Comparison of ENCODE assay signal across 11 cellular contexts in the genomic region with DNA sequence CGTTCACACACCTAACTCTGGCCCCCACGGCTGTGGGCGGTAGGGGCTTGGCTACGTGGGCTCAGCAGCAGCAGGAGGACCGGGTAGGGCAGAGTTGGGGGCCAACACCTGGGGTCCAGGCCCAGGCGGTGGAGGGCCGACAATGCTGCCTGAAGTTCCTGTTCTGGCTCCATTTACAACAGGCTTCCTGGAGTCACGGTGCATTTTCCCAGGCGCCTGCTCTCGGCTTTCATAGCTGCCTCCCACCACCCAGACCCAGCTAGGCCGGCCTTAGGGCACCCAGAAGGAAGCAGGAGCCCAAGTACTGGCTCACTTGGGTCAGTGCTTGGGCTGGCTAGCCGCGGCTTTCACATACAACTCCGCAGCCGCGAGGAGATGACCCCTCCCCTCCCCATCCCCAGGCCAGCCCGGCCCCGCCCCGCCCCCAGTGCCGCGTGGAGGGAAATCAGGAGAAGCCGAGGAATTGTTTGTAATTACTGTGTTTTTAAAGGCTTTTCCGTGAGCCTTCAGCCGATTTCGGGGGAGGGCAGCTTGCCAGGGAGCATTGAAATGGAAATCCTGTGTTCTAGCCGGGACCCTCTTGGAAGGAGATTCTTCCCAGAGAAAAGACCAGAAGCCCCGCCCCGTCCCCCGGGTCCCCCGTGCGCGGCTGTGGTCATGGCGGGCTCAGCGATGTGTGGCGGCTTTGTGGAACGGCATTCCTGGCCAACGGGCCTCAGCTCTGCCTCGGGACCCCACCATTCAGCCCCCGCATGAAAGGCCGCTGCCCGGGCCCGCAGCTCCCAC. TPM values are rescaled to one million over a fixed set of nuclear protein-coding genes. Genes with fewer than 3 reads are reported as not detected.
DNase-seq lines count a peak whose midpoint lies in the region; ATAC-seq and TF ChIP-seq lines count a peak whose summit lies in the region.
"Had no signal": no experiment of that assay in that cellular context is flagged by ENCODE, and none has a peak within 500 bp of the region (broad histone marks: within the 10 kb centered on the region; RNA-seq: fewer than 3 reads in every experiment).

No MANE protein-coding gene starts in this region.

- H3K4me3 Mint-ChIP-seq in endodermal cell = peak overlapping the region; percentile 43
- no peak overlapping the region for H3K4me3 Mint-ChIP-seq in activated T-cell treated with anti-CD3 and anti-CD28 coated beads, Interleukin-2, amount 50 U/mL, for 4 hours
- H3K4me3 Mint-ChIP-seq: activated naive CD4-positive, alpha-beta T cell treated with anti-CD3 and anti-CD28 coated beads, Interleukin-2, amount 50 U/mL, for 24 hours had no signal

- H3K36me3 ChIP-seq in HUES6 (ENCODE audit: control insufficient read depth, insufficient read depth, low read length) (no peaks in the 10 kb centered on the region), endodermal cell (ENCODE audit: control insufficient read depth, insufficient read depth, low read length) (no peaks in the 10 kb centered on the region), mesenchymal stem cell (ENCODE audit: control insufficient read depth in 1 of 2, insufficient read depth in 2 of 2, low read depth in 1 of 2, low read length in 2 of 2) (no peaks in the 10 kb centered on the region), spleen (no peaks in the 10 kb centered on the region), OCI-LY7 (ENCODE audit: insufficient read depth, low read length) (no peaks in the 10 kb centered on the region)

- H3K4ac ChIP-seq in mesenchymal stem cell (ENCODE audit: low read depth in 1 of 2, low read length in 2 of 2) = peak overlapping the region; percentile 75 to 96

- intact Hi-C loops in spleen (cut with DNase I; ENCODE audit: low total_unique reads) (no loop called here), OCI-LY7 (cut with micrococcal nuclease; ENCODE audit: unreplicated experiment) (loop anchor here (10.0 kb wide), 1 partner anchor 78 kb away; no protein-coding TSS in a partner anchor)

- no peak overlapping the region for H2AK5ac ChIP-seq in mesenchymal stem cell (ENCODE audit: low read length, severe bottlenecking)

- ATAC-seq in activated T-cell treated with anti-CD3 and anti-CD28 coated beads, Interleukin-2, amount 50 U/mL, for 4 hours = no peak
- no peak for ATAC-seq in HG02981 (IDR thresholded peaks at IDR 0.05; ENCODE audit: unreplicated experiment)

- BruUV-seq in OCI-LY7 (replicated peaks; lab: Mats Ljungman, UMichigan) = no TSS peak

- TF ChIP-seq POLR2A in spleen (IDR thresholded peaks at IDR 0.05) = no peak

- 0 out of 2 replicates have a peak, but pooled peaks cover 4% of the 10 kb centered on the region for H3K27me3 ChIP-seq in HUES6 (ENCODE audit: control insufficient read depth, insufficient read depth, low read length)
- H3K27me3 ChIP-seq in endodermal cell (ENCODE audit: control insufficient read depth, insufficient read depth, low read length, poor library complexity, severe bottlenecking) = no peaks in the 10 kb centered on the region
- H3K27me3 ChIP-seq in mesenchymal stem cell (ENCODE audit: control insufficient read depth in 1 of 2, insufficient read depth in 1 of 2, low read length in 2 of 2) = peaks cover 0 to 54% of the 10 kb centered on the region in 2 experiments
- peaks cover 0 to 55% (median 12%) of the 10 kb centered on the region in 7 donors for H3K27me3 ChIP-seq in spleen (replicated peaks in 1 of 7)

- H3K9me2 ChIP-seq in OCI-LY7 (ENCODE audit: insufficient read depth, low read length) = no peaks in the 10 kb centered on the region

- no peaks in the 10 kb centered on the region for H4K20me1 ChIP-seq in OCI-LY7 (ENCODE audit: insufficient read depth, low read length)

- peaks cover 7% of the 10 kb centered on the region for H3K4me1 Mint-ChIP-seq in endodermal cell
- no peaks in the 10 kb centered on the region for H3K4me1 Mint-ChIP-seq in activated T-cell treated with anti-CD3 and anti-CD28 coated beads, Interleukin-2, amount 50 U/mL, for 4 hours (ENCODE audit: low read depth)
- H3K4me1 Mint-ChIP-seq: activated naive CD4-positive, alpha-beta T cell treated with anti-CD3 and anti-CD28 coated beads, Interleukin-2, amount 50 U/mL, for 24 hours had no signal

- H3K27me3 Mint-ChIP-seq in endodermal cell (ENCODE audit: insufficient read depth) = peaks cover 1% of the 10 kb centered on the region
- peaks cover 13% of the 10 kb centered on the region for H3K27me3 Mint-ChIP-seq in activated T-cell treated with anti-CD3 and anti-CD28 coated beads, Interleukin-2, amount 50 U/mL, for 4 hours (ENCODE audit: low read depth)
- H3K27me3 Mint-ChIP-seq: activated naive CD4-positive, alpha-beta T cell treated with anti-CD3 and anti-CD28 coated beads, Interleukin-2, amount 50 U/mL, for 24 hours had no signal

- DNase-seq in endodermal cell = peak; percentile 80
- peak; percentile 46 for DNase-seq in mesenchymal stem cell
- peak; percentile 67 for DNase-seq in spleen
- DNase-seq in activated T-cell treated with anti-CD3 and anti-CD28 coated beads, Interleukin-2, amount 50 U/mL, for 4 hours = no peak
- no peak for DNase-seq in OCI-LY7 (ENCODE audit: low spot score)
- no peak for DNase-seq in NCI-H226
- DNase-seq: COR-L47, NCI-H1092 treated with DMSO at 0.1 percent for 48 hours had no signal

- POLR2A ChIA-PET in OCI-LY7 (lab: Charles Lee) = no interaction called here

- no peak overlapping the region for H2BK5ac ChIP-seq in mesenchymal stem cell (ENCODE audit: low read depth, low read length, poor library complexity, severe bottlenecking)

- peak overlapping the region; percentile 84 for H3K9ac ChIP-seq in HUES6 (ENCODE audit: low read length)
- no peak overlapping the region for H3K9ac ChIP-seq in endodermal cell (ENCODE audit: extremely low read depth, low read length, poor library complexity, severe bottlenecking)
- H3K9ac ChIP-seq in mesenchymal stem cell (ENCODE audit: low read length) = peak overlapping the region; percentile 75

- CTCF ChIA-PET in OCI-LY7 (lab: Charles Lee; ENCODE audit: unreplicated experiment) = no interaction called here

- peak overlapping the region; percentile 94 for H3K27ac ChIP-seq in HUES6 (ENCODE audit: low read depth, low read length)
- H3K27ac ChIP-seq in endodermal cell (ENCODE audit: low read depth, low read length) = peak overlapping the region; percentile 97
- H3K27ac ChIP-seq in mesenchymal stem cell (ENCODE audit: low read length, poor library complexity, severe bottlenecking) = peak overlapping the region; percentile 81
- peak overlapping the region in 6 of 8 donors; percentile 26 to 68 (median 64) for H3K27ac ChIP-seq in spleen
- no peak overlapping the region for H3K27ac ChIP-seq in OCI-LY7 (ENCODE audit: low read depth, low read length, poor library complexity, severe bottlenecking)

- peak overlapping the region; percentile 91 for H3K27ac Mint-ChIP-seq in endodermal cell
- H3K27ac Mint-ChIP-seq: activated naive CD4-positive, alpha-beta T cell treated with anti-CD3 and anti-CD28 coated beads, Interleukin-2, amount 50 U/mL, for 24 hours had no signal

- no peaks in the 10 kb centered on the region for H3K9me3 ChIP-seq in HUES6 (ENCODE audit: control insufficient read depth, insufficient read depth, low read depth, low read length)
- no peaks in the 10 kb centered on the region for H3K9me3 ChIP-seq in endodermal cell (ENCODE audit: control insufficient read depth, low read length)
- no peaks in the 10 kb centered on the region for H3K9me3 ChIP-seq in mesenchymal stem cell (ENCODE audit: control insufficient read depth, low read length)
- H3K9me3 ChIP-seq in spleen = no peaks in the 10 kb centered on the region
- no peaks in the 10 kb centered on the region for H3K9me3 ChIP-seq in OCI-LY7 (ENCODE audit: low read length)

- H3K4me1 ChIP-seq in HUES6 (ENCODE audit: control insufficient read depth, insufficient read depth, low read length) (peaks cover 69% of the 10 kb centered on the region), endodermal cell (ENCODE audit: control insufficient read depth, insufficient read depth, low read length) (no peaks in the 10 kb centered on the region), mesenchymal stem cell (ENCODE audit: control insufficient read depth, insufficient read depth, low read depth, low read length) (peaks cover 11% of the 10 kb centered on the region), spleen (peaks cover 0 to 11% (median 3%) of the 10 kb centered on the region in 6 donors), OCI-LY7 (ENCODE audit: insufficient read depth, low read length, poor library complexity, severe bottlenecking) (no peaks in the 10 kb centered on the region)

- peak overlapping the region; percentile 96 to 99 for H3K18ac ChIP-seq in mesenchymal stem cell (ENCODE audit: low read depth in 1 of 2, low read length in 2 of 2)

- H3K4me2 ChIP-seq in mesenchymal stem cell (ENCODE audit: low read length, poor library complexity, severe bottlenecking) (peak overlapping the region; percentile 61), OCI-LY7 (ENCODE audit: low read length) (no peak overlapping the region)

- TF ChIP-seq CTCF in endodermal cell (conservative IDR thresholded peaks at IDR 0.05) = no peak
- no peak for TF ChIP-seq CTCF in spleen (IDR thresholded peaks at IDR 0.05 in 8 of 11, conservative IDR thresholded peaks at IDR 0.05 in 3 of 11)
- no peak for TF ChIP-seq CTCF in OCI-LY7 (conservative IDR thresholded peaks at IDR 0.05; ENCODE audit: low read length)

- H4K8ac ChIP-seq in mesenchymal stem cell (ENCODE audit: low read length) = peak overlapping the region; percentile 99

- H3K79me1 ChIP-seq in mesenchymal stem cell (replicated peaks; ENCODE audit: low read length, poor library complexity, severe bottlenecking) = no peaks in the 10 kb centered on the region

- peak overlapping the region; percentile 89 to 98 for H2BK12ac ChIP-seq in mesenchymal stem cell (ENCODE audit: low read length in 2 of 2)

- peak overlapping the region; percentile 99 for H2BK120ac ChIP-seq in mesenchymal stem cell (ENCODE audit: low read depth, low read length)

- WGBS in endodermal cell (ENCODE audit: insufficient coverage in 1 of 2, insufficient read length in 1 of 2), 2 experiments = 15 to 20% methylated on average over 2 to 37 of the region's 42 CpGs
- 8% methylated on average over 23 of the region's 42 CpGs for WGBS in mesenchymal stem cell
- 6 to 37% (median 19%) methylated on average over 26 to 42 of the region's 42 CpGs for WGBS in spleen, 5 donors

- no peak overlapping the region for H2AFZ ChIP-seq in mesenchymal stem cell (ENCODE audit: low read depth, low read length)
- H2AFZ ChIP-seq in OCI-LY7 (ENCODE audit: low read length) = no peak overlapping the region

- peaks cover 44% of the 10 kb centered on the region for H3K9me3 Mint-ChIP-seq in endodermal cell
- no peaks in the 10 kb centered on the region for H3K9me3 Mint-ChIP-seq in activated T-cell treated with anti-CD3 and anti-CD28 coated beads, Interleukin-2, amount 50 U/mL, for 4 hours
- H3K9me3 Mint-ChIP-seq: activated naive CD4-positive, alpha-beta T cell treated with anti-CD3 and anti-CD28 coated beads, Interleukin-2, amount 50 U/mL, for 24 hours had no signal

- H3K79me2 ChIP-seq in OCI-LY7 (ENCODE audit: insufficient read depth, low read depth, low read length) = no peaks in the 10 kb centered on the region

- H2BK15ac ChIP-seq in mesenchymal stem cell (ENCODE audit: low read depth, poor library complexity, severe bottlenecking) = peak overlapping the region; percentile 83

- H3K14ac ChIP-seq in mesenchymal stem cell (ENCODE audit: low read length in 2 of 2) = peak overlapping the region in 1 of 2 experiments; percentile 97

- no peaks in the 10 kb centered on the region for H3K36me3 Mint-ChIP-seq in endodermal cell (ENCODE audit: low read depth)
- no peaks in the 10 kb centered on the region for H3K36me3 Mint-ChIP-seq in activated T-cell treated with anti-CD3 and anti-CD28 coated beads, Interleukin-2, amount 50 U/mL, for 4 hours (ENCODE audit: insufficient read depth)
- H3K36me3 Mint-ChIP-seq: activated naive CD4-positive, alpha-beta T cell treated with anti-CD3 and anti-CD28 coated beads, Interleukin-2, amount 50 U/mL, for 24 hours had no signal

- peak overlapping the region; percentile 99 for H4K91ac ChIP-seq in mesenchymal stem cell (ENCODE audit: low read length)

- no peak overlapping the region for H3K23ac ChIP-seq in mesenchymal stem cell (ENCODE audit: low read length in 2 of 2)

- peak overlapping the region; percentile 50 for H3K4me3 ChIP-seq in HUES6 (ENCODE audit: low read depth, low read length)
- peak overlapping the region; percentile 40 for H3K4me3 ChIP-seq in endodermal cell (ENCODE audit: low read length)
- peak overlapping the region in 1 of 2 experiments; percentile 31 for H3K4me3 ChIP-seq in mesenchymal stem cell (ENCODE audit: insufficient read depth in 1 of 2, low read depth in 1 of 2, low read length in 2 of 2)
- no peak overlapping the region for H3K4me3 ChIP-seq in spleen
- no peak overlapping the region for H3K4me3 ChIP-seq in OCI-LY7 (ENCODE audit: low read depth, low read length, poor library complexity, severe bottlenecking)

RNA-seq across cellular contexts. Expression of gene PJA1, which starts 28.5 kb away (rescaled TPM):
- total RNA-seq in endodermal cell (10 to 100 TPM; 32.0 to 32.6 TPM), spleen (10 to 100 TPM; 13.2 to 22.2 (median 15.8) TPM), OCI-LY7 (2022) (18.4 and 20.8 TPM in 2 replicates)
- polyA plus RNA-seq in endodermal cell (2013, experiment 1 of 2) = 56.6 TPM
- 53.0 TPM for polyA plus RNA-seq in endodermal cell (2013, experiment 2 of 2)
- polyA plus RNA-seq in mesenchymal stem cell (2013, experiment 1 of 2) = 40.5 TPM
- polyA plus RNA-seq in mesenchymal stem cell (2013, experiment 2 of 2) = 38.9 TPM
- polyA plus RNA-seq in spleen = 10 to 100 TPM in 1 of 3 donors, 1 to 10 TPM in 2; 8.6 to 10.1 (median 9.1) TPM
- 10 to 100 TPM; 14.1 to 16.0 (median 14.9) TPM for total RNA-seq in activated T-cell treated with anti-CD3 and anti-CD28 coated beads, Interleukin-2, amount 50 U/mL, for 4 hours
- 20.2 and 23.6 TPM in 2 replicates for total RNA-seq in OCI-LY7 (2014; rRNA removed; shearing (Covaris generic))

Comparison
In these comparisons a context has a peak if more than half of its experiments do, and no peak if none do; other contexts are left out.
1. H3K4me3 ChIP-seq: peak in HUES6 (single experiment) and endodermal cell (single experiment); none in spleen (0 of 8) and OCI-LY7 (single experiment).
2. DNase-seq: peak in endodermal cell (single experiment), mesenchymal stem cell (single experiment) and spleen (single experiment); none in activated T-cell treated with anti-CD3 and anti-CD28 coated beads, Interleukin-2, amount 50 U/mL, for 4 hours (single experiment), OCI-LY7 (single experiment) and NCI-H226 (single experiment).